Comparison of ENCODE assay signal across 22 cellular contexts in genomic region chr1:28288487-28288886, GRCh38. TPM values are rescaled to one million over a fixed set of nuclear protein-coding genes. Genes with fewer than 3 reads are reported as not detected.
DNase-seq lines count a peak whose midpoint lies in the region; ATAC-seq, FAIRE-seq and TF ChIP-seq lines count a peak whose summit lies in the region.
"Had no signal": no experiment of that assay in that cellular context is flagged by ENCODE, and none has a peak within 500 bp of the region (broad histone marks: within the 10 kb centered on the region; RNA-seq: fewer than 3 reads in every experiment).

No MANE protein-coding gene starts in this region.

- no peak for ATAC-seq in GM23338
- no peak for ATAC-seq in HG02885 (IDR thresholded peaks at IDR 0.05; ENCODE audit: poor library complexity, unreplicated experiment)
- no peak for ATAC-seq in psoas muscle
- no peak for ATAC-seq in GM18909 (IDR thresholded peaks at IDR 0.05; ENCODE audit: poor library complexity, unreplicated experiment)
- ATAC-seq: GM12878, Panc1 had no signal

- H3K36me3 ChIP-seq in GM23338 (ENCODE audit: insufficient read depth): no peaks in the 10 kb centered on the region
- H3K36me3 ChIP-seq in astrocyte (ENCODE audit: insufficient read depth, low read length): no peaks in the 10 kb centered on the region
- no peaks in the 10 kb centered on the region for H3K36me3 ChIP-seq in hepatocyte (replicated peaks; ENCODE audit: insufficient read depth, low read depth)
- H3K36me3 ChIP-seq in psoas muscle (ENCODE audit: insufficient read depth in 1 of 2, low read depth in 1 of 2): no peaks in the 10 kb centered on the region
- H3K36me3 ChIP-seq: BE2C had no signal

- H2AFZ ChIP-seq in GM23338 (peak overlapping the region; percentile 2), astrocyte (ENCODE audit: low read depth, low read length) (no peak overlapping the region), hepatocyte (no peak overlapping the region)

- H3K27ac ChIP-seq in GM23338 (ENCODE audit: low read depth) (no peak overlapping the region), astrocyte (ENCODE audit: low read depth, low read length) (no peak overlapping the region), hepatocyte (peak overlapping the region; percentile 31), psoas muscle (no peak overlapping the region)

- H3K4me2 ChIP-seq in GM23338 (no peak overlapping the region), astrocyte (ENCODE audit: low read length) (no peak overlapping the region), hepatocyte (no peak overlapping the region)
- H3K4me2 ChIP-seq: SK-N-SH had no signal

- 75% methylated on average over 8 of the region's 8 CpGs for WGBS in hepatocyte (ENCODE audit: low lambda C conversion rate, missing lambda C conversion rate)
- WGBS in psoas muscle, 3 donors: 68 to 83% (median 73%) methylated on average over 8 of the region's 8 CpGs

- no peak for FAIRE-seq in astrocyte (lab: Jason Lieb, UNC)
- FAIRE-seq: GM12878, H54 had no signal

- TF ChIP-seq CTCF in GM23338 (conservative IDR thresholded peaks at IDR 0.05; ENCODE audit: low read depth in 2 of 2) (no peak), astrocyte (IDR thresholded peaks at IDR 0.05; ENCODE audit: insufficient read depth, low read depth, low read length) (no peak), hepatocyte (IDR thresholded peaks at IDR 0.05; ENCODE audit: poor library complexity) (no peak), type B pancreatic cell (conservative IDR thresholded peaks at IDR 0.05) (no peak), psoas muscle (IDR thresholded peaks at IDR 0.05) (no peak)

- peaks cover 4% of the 10 kb centered on the region; the same call in 1 of the 2 replicates for H3K4me1 ChIP-seq in GM23338 (ENCODE audit: insufficient read depth)
- no peaks in the 10 kb centered on the region for H3K4me1 ChIP-seq in astrocyte (ENCODE audit: insufficient read depth, low read length)
- H3K4me1 ChIP-seq in hepatocyte (ENCODE audit: insufficient read depth): peaks cover 9% of the 10 kb centered on the region
- peaks cover 6% of the 10 kb centered on the region for H3K4me1 ChIP-seq in psoas muscle
- H3K4me1 ChIP-seq: BE2C had no signal

- intact Hi-C loops in psoas muscle (cut with DNase I): no loop called here

- H3K27me3 Mint-ChIP-seq in GM23338 (ENCODE audit: insufficient read depth, low read depth, poor library complexity) (peaks cover under 1% of the 10 kb centered on the region), astrocyte (ENCODE audit: low read depth, unreplicated experiment) (peaks cover 2% of the 10 kb centered on the region), type B pancreatic cell (no peaks in the 10 kb centered on the region)

- H3K4me1 Mint-ChIP-seq in GM23338 (peaks cover 15% of the 10 kb centered on the region), astrocyte (ENCODE audit: low read depth, unreplicated experiment) (peaks cover 9% of the 10 kb centered on the region), type B pancreatic cell (ENCODE audit: unreplicated experiment) (no peaks in the 10 kb centered on the region)

- H3K9me2 ChIP-seq in GM23338 (ENCODE audit: insufficient read depth) (no peaks in the 10 kb centered on the region), hepatocyte (replicated peaks; ENCODE audit: insufficient read depth) (no peaks in the 10 kb centered on the region)
- H3K9me2 ChIP-seq: SK-N-SH had no signal

- no peak overlapping the region for H3K4me3 ChIP-seq in GM23338
- H3K4me3 ChIP-seq in astrocyte (ENCODE audit: insufficient read depth, low read depth, low read length): no peak overlapping the region
- H3K4me3 ChIP-seq in hepatocyte: no peak overlapping the region
- no peak overlapping the region for H3K4me3 ChIP-seq in psoas muscle
- H3K4me3 ChIP-seq: GM12878 had no signal

- no peaks in the 10 kb centered on the region for H3K27me3 ChIP-seq in GM23338 (ENCODE audit: insufficient read depth)
- no peaks in the 10 kb centered on the region for H3K27me3 ChIP-seq in astrocyte (ENCODE audit: insufficient read depth, low read length)
- no peaks in the 10 kb centered on the region for H3K27me3 ChIP-seq in hepatocyte
- H3K27me3 ChIP-seq in psoas muscle (ENCODE audit: insufficient read depth in 3 of 3, low read length in 2 of 3): no peaks in the 10 kb centered on the region
- H3K27me3 ChIP-seq: BE2C had no signal

- no peak overlapping the region for H3K27ac Mint-ChIP-seq in GM23338
- H3K27ac Mint-ChIP-seq in astrocyte (ENCODE audit: unreplicated experiment): peak overlapping the region; percentile 15
- peak overlapping the region; percentile 4 for H3K27ac Mint-ChIP-seq in type B pancreatic cell
- H3K27ac Mint-ChIP-seq: HFFc6 had no signal

- H3K79me2 ChIP-seq in GM23338 (replicated peaks; ENCODE audit: insufficient read depth): no peaks in the 10 kb centered on the region
- H3K79me2 ChIP-seq in astrocyte (ENCODE audit: insufficient read depth, low read length): no peaks in the 10 kb centered on the region
- no peaks in the 10 kb centered on the region for H3K79me2 ChIP-seq in hepatocyte

- H3K9ac ChIP-seq in astrocyte (ENCODE audit: low read length): no peak overlapping the region
- H3K9ac ChIP-seq: SK-N-SH had no signal

- H3K36me3 Mint-ChIP-seq in GM23338 (ENCODE audit: low read depth) (no peaks in the 10 kb centered on the region), astrocyte (ENCODE audit: low read depth, unreplicated experiment) (peaks cover 5% of the 10 kb centered on the region), type B pancreatic cell (no peaks in the 10 kb centered on the region)

- DNase-seq in GM23338 (ENCODE audit: low spot score) (no peak), astrocyte (ENCODE audit: low read depth) (no peak), hepatocyte (ENCODE audit: low spot score) (no peak), type B pancreatic cell (ENCODE audit: extremely low spot score, unreplicated experiment) (no peak), psoas muscle (no peak)
- DNase-seq: BE2C; DMS79; HFFc6; KG1; NCI-H1105 treated with DMSO at 0.1 percent for 48 hours; NCI-H2029 treated with DMSO at 0.1 percent for 48 hours; NCI-H345; NCI-H524; NCI-H774; NK-92 treated with Interleukin-12 subunit alpha and Interleukin-12 subunit beta, amount 100 ng/mL, for 24 hours; SIG-M5; SK-N-SH had no signal

- H3K4me3 Mint-ChIP-seq in GM23338 (no peak overlapping the region), astrocyte (ENCODE audit: unreplicated experiment) (no peak overlapping the region), type B pancreatic cell (no peak overlapping the region)
- H3K4me3 Mint-ChIP-seq: HFFc6 had no signal

- no peaks in the 10 kb centered on the region for H3K9me3 Mint-ChIP-seq in GM23338
- no peaks in the 10 kb centered on the region for H3K9me3 Mint-ChIP-seq in astrocyte (ENCODE audit: unreplicated experiment)
- no peaks in the 10 kb centered on the region for H3K9me3 Mint-ChIP-seq in type B pancreatic cell
- H3K9me3 Mint-ChIP-seq: HFFc6 had no signal

- H4K20me1 ChIP-seq in GM23338 (replicated peaks; ENCODE audit: insufficient read depth) (no peaks in the 10 kb centered on the region), astrocyte (ENCODE audit: insufficient read depth, low read length) (no peaks in the 10 kb centered on the region), hepatocyte (ENCODE audit: insufficient read depth, poor library complexity, severe bottlenecking) (no peaks in the 10 kb centered on the region)

- H3K9me3 ChIP-seq in astrocyte (ENCODE audit: insufficient read depth, low read depth, low read length) (no peaks in the 10 kb centered on the region), hepatocyte (ENCODE audit: low read depth) (no peaks in the 10 kb centered on the region), psoas muscle (no peaks in the 10 kb centered on the region)
- H3K9me3 ChIP-seq: BE2C, SK-N-SH had no signal

- H3F3A ChIP-seq in GM23338 (replicated peaks; ENCODE audit: low read depth): 0 out of 2 replicates have a peak, but pooled peaks cover 2% of the 10 kb centered on the region

TF ChIP-seq in GM23338, 12 proteins besides CTCF, POLR2A, EP300 and RAD21 (continues in another document):
- no peak for TF ChIP-seq CREB1 (CRISPR knock-in tag; IDR thresholded peaks at IDR 0.05; ENCODE audit: low read depth)

RNA-seq across cellular contexts. Expression of gene SESN2, which starts 29.2 kb away (rescaled TPM):
- 43.6 and 52.1 TPM in 2 replicates for total RNA-seq in GM23338 (2014; rRNA removed; shearing (Covaris generic))
- polyA plus RNA-seq in GM23338 (2016; fragmentation: Nextera tagmentation; extraction: Ambion mirVana): 20.8 and 22.8 TPM in 2 replicates
- total RNA-seq in astrocyte: 74.6 and 78.3 TPM in 2 replicates
- 40.2 and 40.8 TPM in 2 replicates for total RNA-seq in hepatocyte
- 39.1 and 50.7 TPM in 2 replicates for polyA plus RNA-seq in hepatocyte
- total RNA-seq in type B pancreatic cell (ENCODE audit: low replicate concordance): 21.5 and 40.2 TPM in 2 replicates
- 10 to 100 TPM in 3 of 4 donors, 1 to 10 TPM in 1; 8.1 to 25.5 (median 12.2) TPM for total RNA-seq in psoas muscle
- polyA plus RNA-seq in psoas muscle: 10 to 100 TPM in 2 of 3 donors, 1 to 10 TPM in 1; 9.1 to 34.9 (median 12.4) TPM

RNA-seq across cellular contexts. Expression of gene MED18, which starts 40.4 kb away (rescaled TPM):
- 11.9 and 12.6 TPM in 2 replicates for total RNA-seq in GM23338 (2014; rRNA removed; shearing (Covaris generic))
- polyA plus RNA-seq in GM23338 (2016; fragmentation: Nextera tagmentation; extraction: Ambion mirVana) (7.6 and 8.5 TPM in 2 replicates), hepatocyte (13.2 and 14.7 TPM in 2 replicates), psoas muscle (10 to 100 TPM in 2 of 3 donors, 1 to 10 TPM in 1; 6.6 to 20.5 (median 17.7) TPM)
- total RNA-seq in astrocyte (10.4 and 11.6 TPM in 2 replicates), hepatocyte (17.1 and 26.0 TPM in 2 replicates), type B pancreatic cell (ENCODE audit: low replicate concordance) (12.4 and 17.8 TPM in 2 replicates), psoas muscle (10 to 100 TPM in 3 of 4 donors, 1 to 10 TPM in 1; 9.8 to 12.5 (median 11.7) TPM)

RNA-seq across cellular contexts. Expression of gene ATP5IF1, which starts 52.6 kb away (rescaled TPM):
- total RNA-seq in GM23338 (2014; rRNA removed; shearing (Covaris generic)): 230 and 282 TPM in 2 replicates
- 1,325 and 1,405 TPM in 2 replicates for polyA plus RNA-seq in GM23338 (2016; fragmentation: Nextera tagmentation; extraction: Ambion mirVana)
- 157 and 160 TPM in 2 replicates for total RNA-seq in astrocyte
- 249 and 258 TPM in 2 replicates for total RNA-seq in hepatocyte
- 503 and 524 TPM in 2 replicates for polyA plus RNA-seq in hepatocyte
- 143 and 144 TPM in 2 replicates for total RNA-seq in type B pancreatic cell (ENCODE audit: low replicate concordance)
- total RNA-seq in psoas muscle: 100 to 1,000 TPM; 124 to 295 (median 217) TPM
- 100 to 1,000 TPM; 125 to 332 (median 293) TPM for polyA plus RNA-seq in psoas muscle

RNA-seq across cellular contexts. Expression of gene DNAJC8, which starts 55.7 kb away (rescaled TPM):
- total RNA-seq in GM23338 (2014; rRNA removed; shearing (Covaris generic)): 67.3 and 71.0 TPM in 2 replicates
- polyA plus RNA-seq in GM23338 (2016; fragmentation: Nextera tagmentation; extraction: Ambion mirVana) (208 and 210 TPM in 2 replicates), hepatocyte (111 and 112 TPM in 2 replicates), psoas muscle (100 to 1,000 TPM in 1 of 3 donors, 10 to 100 TPM in 2; 67.8 to 116 (median 85.5) TPM)
- total RNA-seq in astrocyte (86.9 and 91.3 TPM in 2 replicates), hepatocyte (69.8 and 79.5 TPM in 2 replicates), type B pancreatic cell (ENCODE audit: low replicate concordance) (60.3 and 90.2 TPM in 2 replicates), psoas muscle (10 to 100 TPM; 46.6 to 64.0 (median 53.5) TPM)
